1 cellular context compared by ENCODE assay signal in the genomic region with DNA sequence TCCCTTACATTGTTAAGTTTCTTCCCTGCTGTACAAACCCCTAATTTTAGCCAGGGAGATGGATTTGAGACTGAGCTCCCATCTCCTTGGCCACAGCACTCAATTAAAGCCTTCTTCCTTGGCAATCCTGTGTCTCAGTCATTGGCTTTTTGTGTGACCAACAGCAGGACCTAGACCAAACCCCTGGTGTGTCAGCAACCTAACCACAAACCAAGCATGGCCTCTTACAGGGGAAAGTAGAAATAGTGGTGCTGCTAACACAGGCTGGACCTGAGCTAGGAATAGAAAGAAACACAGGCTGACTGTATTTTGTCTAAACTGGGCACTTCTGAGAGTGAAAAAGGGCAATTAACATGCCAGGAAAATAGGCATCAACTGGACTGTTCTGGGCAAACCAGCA.
TF ChIP-seq lines count a peak whose summit lies in the region.

No MANE protein-coding gene starts in this region.

TF ChIP-seq in SK-N-SH treated with all-trans-retinoic acid at 6 μM for 48 hours, 23 proteins besides CTCF, POLR2A, EP300 and RAD21 (continued from another document):
- TF ChIP-seq, protein P1, sequence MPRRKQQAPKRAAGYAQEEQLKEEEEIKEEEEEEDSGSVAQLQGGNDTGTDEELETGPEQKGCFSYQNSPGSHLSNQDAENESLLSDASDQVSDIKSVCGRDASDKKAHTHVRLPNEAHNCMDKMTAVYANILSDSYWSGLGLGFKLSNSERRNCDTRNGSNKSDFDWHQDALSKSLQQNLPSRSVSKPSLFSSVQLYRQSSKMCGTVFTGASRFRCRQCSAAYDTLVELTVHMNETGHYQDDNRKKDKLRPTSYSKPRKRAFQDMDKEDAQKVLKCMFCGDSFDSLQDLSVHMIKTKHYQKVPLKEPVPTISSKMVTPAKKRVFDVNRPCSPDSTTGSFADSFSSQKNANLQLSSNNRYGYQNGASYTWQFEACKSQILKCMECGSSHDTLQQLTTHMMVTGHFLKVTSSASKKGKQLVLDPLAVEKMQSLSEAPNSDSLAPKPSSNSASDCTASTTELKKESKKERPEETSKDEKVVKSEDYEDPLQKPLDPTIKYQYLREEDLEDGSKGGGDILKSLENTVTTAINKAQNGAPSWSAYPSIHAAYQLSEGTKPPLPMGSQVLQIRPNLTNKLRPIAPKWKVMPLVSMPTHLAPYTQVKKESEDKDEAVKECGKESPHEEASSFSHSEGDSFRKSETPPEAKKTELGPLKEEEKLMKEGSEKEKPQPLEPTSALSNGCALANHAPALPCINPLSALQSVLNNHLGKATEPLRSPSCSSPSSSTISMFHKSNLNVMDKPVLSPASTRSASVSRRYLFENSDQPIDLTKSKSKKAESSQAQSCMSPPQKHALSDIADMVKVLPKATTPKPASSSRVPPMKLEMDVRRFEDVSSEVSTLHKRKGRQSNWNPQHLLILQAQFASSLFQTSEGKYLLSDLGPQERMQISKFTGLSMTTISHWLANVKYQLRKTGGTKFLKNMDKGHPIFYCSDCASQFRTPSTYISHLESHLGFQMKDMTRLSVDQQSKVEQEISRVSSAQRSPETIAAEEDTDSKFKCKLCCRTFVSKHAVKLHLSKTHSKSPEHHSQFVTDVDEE (CRISPR knock-in tag; IDR thresholded peaks at IDR 0.05): no peak
- no peak for TF ChIP-seq RARB (CRISPR knock-in tag; IDR thresholded peaks at IDR 0.05)
- TF ChIP-seq, protein P2, sequence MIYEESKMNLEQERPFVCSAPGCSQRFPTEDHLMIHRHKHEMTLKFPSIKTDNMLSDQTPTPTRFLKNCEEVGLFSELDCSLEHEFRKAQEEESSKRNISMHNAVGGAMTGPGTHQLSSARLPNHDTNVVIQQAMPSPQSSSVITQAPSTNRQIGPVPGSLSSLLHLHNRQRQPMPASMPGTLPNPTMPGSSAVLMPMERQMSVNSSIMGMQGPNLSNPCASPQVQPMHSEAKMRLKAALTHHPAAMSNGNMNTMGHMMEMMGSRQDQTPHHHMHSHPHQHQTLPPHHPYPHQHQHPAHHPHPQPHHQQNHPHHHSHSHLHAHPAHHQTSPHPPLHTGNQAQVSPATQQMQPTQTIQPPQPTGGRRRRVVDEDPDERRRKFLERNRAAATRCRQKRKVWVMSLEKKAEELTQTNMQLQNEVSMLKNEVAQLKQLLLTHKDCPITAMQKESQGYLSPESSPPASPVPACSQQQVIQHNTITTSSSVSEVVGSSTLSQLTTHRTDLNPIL (CRISPR knock-in tag; IDR thresholded peaks at IDR 0.05; ENCODE audit: low read depth): no peak
- TF ChIP-seq, protein P3, sequence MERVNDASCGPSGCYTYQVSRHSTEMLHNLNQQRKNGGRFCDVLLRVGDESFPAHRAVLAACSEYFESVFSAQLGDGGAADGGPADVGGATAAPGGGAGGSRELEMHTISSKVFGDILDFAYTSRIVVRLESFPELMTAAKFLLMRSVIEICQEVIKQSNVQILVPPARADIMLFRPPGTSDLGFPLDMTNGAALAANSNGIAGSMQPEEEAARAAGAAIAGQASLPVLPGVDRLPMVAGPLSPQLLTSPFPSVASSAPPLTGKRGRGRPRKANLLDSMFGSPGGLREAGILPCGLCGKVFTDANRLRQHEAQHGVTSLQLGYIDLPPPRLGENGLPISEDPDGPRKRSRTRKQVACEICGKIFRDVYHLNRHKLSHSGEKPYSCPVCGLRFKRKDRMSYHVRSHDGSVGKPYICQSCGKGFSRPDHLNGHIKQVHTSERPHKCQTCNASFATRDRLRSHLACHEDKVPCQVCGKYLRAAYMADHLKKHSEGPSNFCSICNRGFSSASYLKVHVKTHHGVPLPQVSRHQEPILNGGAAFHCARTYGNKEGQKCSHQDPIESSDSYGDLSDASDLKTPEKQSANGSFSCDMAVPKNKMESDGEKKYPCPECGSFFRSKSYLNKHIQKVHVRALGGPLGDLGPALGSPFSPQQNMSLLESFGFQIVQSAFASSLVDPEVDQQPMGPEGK (CRISPR knock-in tag; IDR thresholded peaks at IDR 0.05; ENCODE audit: borderline replicate concordance): no peak
- TF ChIP-seq ZFP3 (CRISPR knock-in tag; IDR thresholded peaks at IDR 0.05): no peak
- TF ChIP-seq TCF4 (CRISPR knock-in tag; IDR thresholded peaks at IDR 0.05; ENCODE audit: borderline replicate concordance): no peak
- TF ChIP-seq ZNF565 (CRISPR knock-in tag; conservative IDR thresholded peaks at IDR 0.05; ENCODE audit: low read depth): no peak
- TF ChIP-seq ZNF70 (CRISPR knock-in tag; IDR thresholded peaks at IDR 0.05): no peak
- TF ChIP-seq GLIS3 (CRISPR knock-in tag; IDR thresholded peaks at IDR 0.05): no peak
- TF ChIP-seq, protein P4, sequence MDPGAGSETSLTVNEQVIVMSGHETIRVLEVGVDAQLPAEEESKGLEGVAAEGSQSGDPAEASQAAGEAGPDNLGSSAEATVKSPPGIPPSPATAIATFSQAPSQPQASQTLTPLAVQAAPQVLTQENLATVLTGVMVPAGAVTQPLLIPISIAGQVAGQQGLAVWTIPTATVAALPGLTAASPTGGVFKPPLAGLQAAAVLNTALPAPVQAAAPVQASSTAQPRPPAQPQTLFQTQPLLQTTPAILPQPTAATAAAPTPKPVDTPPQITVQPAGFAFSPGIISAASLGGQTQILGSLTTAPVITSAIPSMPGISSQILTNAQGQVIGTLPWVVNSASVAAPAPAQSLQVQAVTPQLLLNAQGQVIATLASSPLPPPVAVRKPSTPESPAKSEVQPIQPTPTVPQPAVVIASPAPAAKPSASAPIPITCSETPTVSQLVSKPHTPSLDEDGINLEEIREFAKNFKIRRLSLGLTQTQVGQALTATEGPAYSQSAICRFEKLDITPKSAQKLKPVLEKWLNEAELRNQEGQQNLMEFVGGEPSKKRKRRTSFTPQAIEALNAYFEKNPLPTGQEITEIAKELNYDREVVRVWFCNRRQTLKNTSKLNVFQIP (CRISPR knock-in tag; IDR thresholded peaks at IDR 0.05; ENCODE audit: borderline replicate concordance, low read depth): no peak
- no peak for TF ChIP-seq ZC3H10 (CRISPR knock-in tag; IDR thresholded peaks at IDR 0.05)
TF ChIP-seq in SK-N-SH treated with all-trans-retinoic acid at 6 μM for 48 hours: peak in this region for 0.
